ENCODE assay signal across 14 cellular contexts in genomic region chr17:10251212-10251948, GRCh38. TPM values are rescaled to one million over a fixed set of nuclear protein-coding genes. Genes with fewer than 3 reads are reported as not detected.
DNase-seq lines count a peak whose midpoint lies in the region; ATAC-seq and TF ChIP-seq lines count a peak whose summit lies in the region.
"Had no signal": no experiment of that assay in that cellular context is flagged by ENCODE, and none has a peak within 500 bp of the region (broad histone marks: within the 10 kb centered on the region; RNA-seq: fewer than 3 reads in every experiment).

No MANE protein-coding gene starts in this region.

- ATAC-seq in GM19035 (IDR thresholded peaks at IDR 0.05; ENCODE audit: unreplicated experiment) (peak; percentile 86), HG02759 (IDR thresholded peaks at IDR 0.05; ENCODE audit: unreplicated experiment) (peak; percentile 95)
- no peak for ATAC-seq in naive thymus-derived CD8-positive, alpha-beta T cell
- ATAC-seq: effector memory CD8-positive, alpha-beta T cell; pancreas had no signal

- no peaks in the 10 kb centered on the region for H3K79me2 ChIP-seq in MM.1S (ENCODE audit: low read length)

- BruUV-seq in Caco-2 (replicated peaks; lab: Mats Ljungman, UMichigan), result no TSS peak

- no peaks in the 10 kb centered on the region for H3K9me2 ChIP-seq in MM.1S (replicated peaks; ENCODE audit: insufficient read depth, low read length)

- H3F3A ChIP-seq in MM.1S (ENCODE audit: insufficient read depth, low read length), result no peaks in the 10 kb centered on the region

- no peaks in the 10 kb centered on the region for H4K20me1 ChIP-seq in MM.1S (ENCODE audit: insufficient read depth, low read length)

- H3K27ac ChIP-seq in MM.1S (ENCODE audit: low read length) (no peak overlapping the region), WERI-Rb-1 (no peak overlapping the region)
- H3K27ac ChIP-seq: pancreas had no signal

- H3K9me3 ChIP-seq in MM.1S (replicated peaks; ENCODE audit: insufficient read depth, low read length), result no peaks in the 10 kb centered on the region
- H3K9me3 ChIP-seq in Caco-2, result no peaks in the 10 kb centered on the region
- H3K9me3 ChIP-seq in WERI-Rb-1 (ENCODE audit: severe bottlenecking), result no peaks in the 10 kb centered on the region
- H3K9me3 ChIP-seq: BE2C, pancreas had no signal

- H3K27ac Mint-ChIP-seq in CD14-positive monocyte (peak overlapping the region in 5 of 7 donors; percentile 28 to 91 (median 60)), Caco-2 (ENCODE audit: unreplicated experiment) (no peak overlapping the region)
- no peak overlapping the region for H3K27ac Mint-ChIP-seq in naive thymus-derived CD8-positive, alpha-beta T cell
- H3K27ac Mint-ChIP-seq: effector memory CD8-positive, alpha-beta T cell had no signal

- DNase-seq in CD14-positive monocyte (ENCODE audit: low spot score) (no peak), MM.1S (no peak), T-helper 9 cell (no peak), Caco-2 (no peak), WERI-Rb-1 (no peak)
- no peak for DNase-seq in naive thymus-derived CD8-positive, alpha-beta T cell
- DNase-seq: activated naive CD4-positive, alpha-beta T cell treated with anti-CD3 and anti-CD28 coated beads, Interleukin-2, amount 50 U/mL, for 16 hours; BE2C; effector memory CD8-positive, alpha-beta T cell; KBM-7; NK-92 treated with Interleukin-12 subunit alpha and Interleukin-12 subunit beta, amount 100 ng/mL, for 24 hours; pancreas had no signal

- H3K4me1 ChIP-seq in MM.1S (ENCODE audit: low read length) (no peaks in the 10 kb centered on the region), Caco-2 (no peaks in the 10 kb centered on the region)
- H3K4me1 ChIP-seq: BE2C, pancreas had no signal

- H3K27me3 Mint-ChIP-seq in CD14-positive monocyte (ENCODE audit: low read depth in 3 of 3) (peaks cover 3 to 9% (median 4%) of the 10 kb centered on the region in 3 donors), Caco-2 (ENCODE audit: insufficient read depth, unreplicated experiment) (peaks cover 3% of the 10 kb centered on the region)
- peaks cover 1 to 23% (median 16%) of the 10 kb centered on the region in 5 donors for H3K27me3 Mint-ChIP-seq in naive thymus-derived CD8-positive, alpha-beta T cell

- H3K4me3 Mint-ChIP-seq in CD14-positive monocyte, result peak overlapping the region; percentile 75 to 89
- H3K4me3 Mint-ChIP-seq in Caco-2 (ENCODE audit: unreplicated experiment), result no peak overlapping the region
- H3K4me3 Mint-ChIP-seq in naive thymus-derived CD8-positive, alpha-beta T cell, result no peak overlapping the region
- H3K4me3 Mint-ChIP-seq: effector memory CD8-positive, alpha-beta T cell had no signal

- intact Hi-C loops in CD14-positive monocyte (cut with micrococcal nuclease), result no loop called here
- intact Hi-C loops in Caco-2 (cut with micrococcal nuclease; ENCODE audit: unreplicated experiment), result no loop called here

- peaks cover 0 to 3% (median 0%) of the 10 kb centered on the region in 7 donors for H3K9me3 Mint-ChIP-seq in CD14-positive monocyte
- no peaks in the 10 kb centered on the region for H3K9me3 Mint-ChIP-seq in Caco-2 (ENCODE audit: unreplicated experiment)
- H3K9me3 Mint-ChIP-seq in naive thymus-derived CD8-positive, alpha-beta T cell, result peaks cover 0 to 8% (median 0%) of the 10 kb centered on the region in 9 donors
- H3K9me3 Mint-ChIP-seq: effector memory CD8-positive, alpha-beta T cell had no signal

- POLR2A ChIA-PET in Caco-2 (lab: Charles Lee), result no interaction called here
- POLR2A ChIA-PET in naive thymus-derived CD8-positive, alpha-beta T cell (lab: Charles Lee), result no interaction called here

- peak overlapping the region; percentile 9; the same call in 1 of the 2 replicates for H3K4me2 ChIP-seq in MM.1S (ENCODE audit: low read depth, low read length)

- CTCF ChIA-PET in Caco-2 (lab: Charles Lee), result no interaction called here

- no peak for TF ChIP-seq CTCF in CD14-positive monocyte (IDR thresholded peaks at IDR 0.05)
- TF ChIP-seq CTCF in MM.1S (IDR thresholded peaks at IDR 0.05; ENCODE audit: low read length), result no peak
- no peak for TF ChIP-seq CTCF in Caco-2 (IDR thresholded peaks at IDR 0.05; ENCODE audit: insufficient read depth in 1 of 2, low read depth in 1 of 2, low read length in 1 of 2, severe bottlenecking in 1 of 2, unreplicated experiment in 1 of 2)
- no peak for TF ChIP-seq CTCF in WERI-Rb-1 (IDR thresholded peaks at IDR 0.05; ENCODE audit: low read depth, low read length)

- H3K4me1 Mint-ChIP-seq in CD14-positive monocyte, result peaks cover 11% of the 10 kb centered on the region
- no peaks in the 10 kb centered on the region for H3K4me1 Mint-ChIP-seq in Caco-2 (ENCODE audit: low read depth, unreplicated experiment)
- no peaks in the 10 kb centered on the region for H3K4me1 Mint-ChIP-seq in naive thymus-derived CD8-positive, alpha-beta T cell

- H3K27me3 ChIP-seq in MM.1S (replicated peaks; ENCODE audit: insufficient read depth, low read length) (no peaks in the 10 kb centered on the region), Caco-2 (replicated peaks; ENCODE audit: control insufficient read depth, insufficient read depth, low read length) (no peaks in the 10 kb centered on the region), WERI-Rb-1 (ENCODE audit: insufficient read depth, low read depth, severe bottlenecking) (no peaks in the 10 kb centered on the region)
- H3K27me3 ChIP-seq: BE2C, pancreas had no signal

- H3K4me3 ChIP-seq in MM.1S (ENCODE audit: low read length) (no peak overlapping the region), Caco-2 (ENCODE audit: low read depth, low read length) (no peak overlapping the region), WERI-Rb-1 (ENCODE audit: low read depth, low read length) (no peak overlapping the region)
- H3K4me3 ChIP-seq: pancreas had no signal

- H3K36me3 Mint-ChIP-seq in CD14-positive monocyte (no peaks in the 10 kb centered on the region), Caco-2 (ENCODE audit: insufficient read depth, unreplicated experiment) (no peaks in the 10 kb centered on the region)
- H3K36me3 Mint-ChIP-seq in naive thymus-derived CD8-positive, alpha-beta T cell, result no peaks in the 10 kb centered on the region

- H3K36me3 ChIP-seq in MM.1S (replicated peaks; ENCODE audit: insufficient read depth, low read length), result no peaks in the 10 kb centered on the region
- H3K36me3 ChIP-seq in Caco-2 (ENCODE audit: control insufficient read depth, insufficient read depth, low read length), result no peaks in the 10 kb centered on the region
- H3K36me3 ChIP-seq in WERI-Rb-1, result no peaks in the 10 kb centered on the region
- H3K36me3 ChIP-seq: BE2C, pancreas had no signal

- no peak overlapping the region for H3K9ac ChIP-seq in MM.1S (ENCODE audit: low read length)

- no peak overlapping the region for H2AFZ ChIP-seq in MM.1S (ENCODE audit: low read length)

RNA-seq across cellular contexts. Expression of gene GAS7, which starts 53.0 kb away (rescaled TPM):
- 10 to 100 TPM; 53.1 to 66.6 TPM for polyA plus RNA-seq in CD14-positive monocyte
- total RNA-seq in Caco-2 (2022), result 0.23 and 0.34 TPM in 2 replicates
- 1 to 10 TPM; 1.6 to 2.1 TPM for total RNA-seq in naive thymus-derived CD8-positive, alpha-beta T cell
- polyA plus RNA-seq in naive thymus-derived CD8-positive, alpha-beta T cell, result 1 to 10 TPM in 1 of 3 donors, under 1 TPM in 1, not detected in 1; 0.05 to 1.1 TPM

Comparison
In these comparisons a context has a peak if more than half of its experiments do, and no peak if none do; other contexts are left out.
1. H3K27ac Mint-ChIP-seq: peak in CD14-positive monocyte (5 of 7); none in Caco-2 (single experiment) and naive thymus-derived CD8-positive, alpha-beta T cell (0 of 10).
2. H3K4me3 Mint-ChIP-seq: peak in CD14-positive monocyte (2 of 2); none in Caco-2 (single experiment) and naive thymus-derived CD8-positive, alpha-beta T cell (0 of 10).
3. ATAC-seq: peak in GM19035 (single experiment) and HG02759 (single experiment); none in naive thymus-derived CD8-positive, alpha-beta T cell (0 of 2).